Comparison of ENCODE assay signal across 20 cellular contexts in the genomic region with DNA sequence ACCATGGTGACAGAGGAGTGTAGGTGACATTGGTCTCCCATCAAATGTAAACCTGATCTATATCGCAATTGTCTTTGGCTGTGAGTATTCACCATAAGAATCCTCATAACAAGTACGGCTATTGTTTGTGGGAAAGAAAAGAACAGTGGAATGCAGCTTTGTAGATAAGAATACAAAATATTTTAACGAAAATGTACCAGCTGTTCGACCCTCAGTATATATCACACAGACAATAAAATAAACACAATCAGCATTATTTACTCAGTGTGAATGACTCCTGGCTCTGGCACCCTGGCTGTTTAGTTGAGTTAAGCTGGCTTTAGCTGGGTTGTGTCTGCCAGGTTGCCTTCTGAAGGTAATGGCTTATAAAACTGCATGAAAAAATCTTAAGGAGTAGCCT.
"Had no signal": no experiment of that assay in that cellular context is flagged by ENCODE, and none has a peak within 500 bp of the region (broad histone marks: within the 10 kb centered on the region; RNA-seq: fewer than 3 reads in every experiment).

No MANE protein-coding gene starts in this region.

- H3K4me3 Mint-ChIP-seq: activated naive CD4-positive, alpha-beta T cell treated with anti-CD3 and anti-CD28 coated beads for 36 hours; activated naive CD8-positive, alpha-beta T cell treated with anti-CD3 and anti-CD28 coated beads, Interleukin-2, amount 50 U/mL, for 24 hours; memory B cell; naive thymus-derived CD4-positive, alpha-beta T cell had no signal

- H3K9me3 ChIP-seq: ascending aorta, gastroesophageal sphincter, left ventricle myocardium inferior, mucosa of descending colon, pancreas, stomach, testis, upper lobe of left lung had no signal

- H3K27ac ChIP-seq: ascending aorta, epithelial cell of prostate, gastroesophageal sphincter, left ventricle myocardium inferior, pancreas, stomach, testis, upper lobe of left lung had no signal

- FAIRE-seq: bronchial epithelial cell, pancreas had no signal

- H3K4me1 ChIP-seq: ascending aorta, gastroesophageal sphincter, left ventricle myocardium inferior, pancreas, stomach, testis, upper lobe of left lung had no signal

- H3K9me3 Mint-ChIP-seq: activated naive CD4-positive, alpha-beta T cell treated with anti-CD3 and anti-CD28 coated beads for 36 hours; activated T-helper 2 cell treated with anti-CD3 and anti-CD28 coated beads, Interferon-gamma antibody, Interleukin-2, Interleukin-4, amounts not matched to agents 10 μg/mL and 5 μg/mL and 100 μg/mL, durations not matched to agents 14 hours and 24 hours and 36 hours; memory B cell had no signal

- DNase-seq: activated CD4-positive, alpha-beta T cell treated with anti-CD3 and anti-CD28 coated beads, Interleukin-2, amount 50 U/mL, for 4 hours; activated CD4-positive, CD25-positive, alpha-beta regulatory T cell treated with anti-CD3 and anti-CD28 coated beads, Interleukin-2, amount 50 U/mL, for 72 hours; activated naive CD4-positive, alpha-beta T cell treated with anti-CD3 and anti-CD28 coated beads for 36 hours; activated naive CD8-positive, alpha-beta T cell treated with anti-CD3 and anti-CD28 coated beads, Interleukin-2, amount 50 U/mL, for 24 hours; islet precursor cell; left ventricle myocardium inferior; mucosa of descending colon; naive thymus-derived CD4-positive, alpha-beta T cell; pancreas; stimulated activated CD4-positive, alpha-beta T cell treated with anti-CD3 and anti-CD28 coated beads, Interleukin-1b, Interleukin-23, amount 100 ng/mL, for 48 hours; stomach; T1000; testis; upper lobe of left lung had no signal

- H3K27me3 ChIP-seq: ascending aorta, pancreas, testis, upper lobe of left lung had no signal

- H3K4me1 Mint-ChIP-seq: activated naive CD8-positive, alpha-beta T cell treated with anti-CD3 and anti-CD28 coated beads, Interleukin-2, amount 50 U/mL, for 24 hours; naive thymus-derived CD4-positive, alpha-beta T cell had no signal

- H3K36me3 ChIP-seq: ascending aorta, gastroesophageal sphincter, left ventricle myocardium inferior, pancreas, stomach, upper lobe of left lung had no signal

- H3K4me3 ChIP-seq: ascending aorta, gastroesophageal sphincter, left ventricle myocardium inferior, mucosa of descending colon, pancreas, stomach, testis, upper lobe of left lung had no signal

- H3K36me3 Mint-ChIP-seq: memory B cell; naive thymus-derived CD4-positive, alpha-beta T cell had no signal

- H3K27ac Mint-ChIP-seq: activated naive CD4-positive, alpha-beta T cell treated with anti-CD3 and anti-CD28 coated beads for 36 hours; activated naive CD8-positive, alpha-beta T cell treated with anti-CD3 and anti-CD28 coated beads, Interleukin-2, amount 50 U/mL, for 24 hours; activated T-helper 2 cell treated with anti-CD3 and anti-CD28 coated beads, Interferon-gamma antibody, Interleukin-2, Interleukin-4, amounts not matched to agents 10 μg/mL and 5 μg/mL and 100 μg/mL, durations not matched to agents 14 hours and 24 hours and 36 hours; memory B cell; naive thymus-derived CD4-positive, alpha-beta T cell had no signal
